Comparison of ENCODE assay signal across 1 cellular context in the genomic region with DNA sequence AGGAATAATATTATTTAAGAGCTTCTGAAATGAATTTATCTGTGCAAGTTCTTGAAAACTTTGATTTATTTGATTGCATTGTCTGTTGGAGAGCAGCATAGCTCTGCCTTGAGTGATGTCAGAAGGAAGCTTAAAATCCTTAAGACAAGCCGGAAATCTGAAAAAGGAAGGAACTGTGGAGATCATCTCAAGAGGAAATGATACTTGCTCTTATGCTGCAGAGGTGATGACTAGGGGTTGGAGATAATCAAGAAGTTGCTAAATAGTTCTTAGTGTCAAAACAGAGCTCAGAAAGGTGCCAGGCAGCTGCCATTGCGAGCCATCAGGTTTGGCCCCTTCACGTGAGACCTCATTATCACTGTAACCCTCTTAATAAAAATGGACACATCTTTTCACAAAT.
TF ChIP-seq lines count a peak whose summit lies in the region.

No MANE protein-coding gene starts in this region.

TF ChIP-seq in SK-N-SH, 30 proteins besides CTCF, POLR2A, EP300 and RAD21 (continued from another document):
- TF ChIP-seq IRF3 (IDR thresholded peaks at IDR 0.05; ENCODE audit: low read depth, low read length) (no peak), ELF1 (IDR thresholded peaks at IDR 0.05) (no peak), RCOR1 (IDR thresholded peaks at IDR 0.05; ENCODE audit: low read length) (no peak)
